In genomic region chr22:41425704-41426365, GRCh38 we compare ENCODE assay signal across 9 cellular contexts.
DNase-seq lines count a peak whose midpoint lies in the region; ATAC-seq lines count a peak whose summit lies in the region.
"Had no signal": no experiment of that assay in that cellular context is flagged by ENCODE, and none has a peak within 500 bp of the region (broad histone marks: within the 10 kb centered on the region; RNA-seq: fewer than 3 reads in every experiment).

No MANE protein-coding gene starts in this region.

- no peaks in the 10 kb centered on the region for H3K9me3 Mint-ChIP-seq in activated naive CD4-positive, alpha-beta T cell treated with anti-CD3 and anti-CD28 coated beads, Interleukin-2, amount 10 ng/mL, durations not matched to agents 7 days and 5 days
- no peaks in the 10 kb centered on the region for H3K9me3 Mint-ChIP-seq in stimulated activated effector memory CD8-positive, alpha-beta T cell treated with anti-CD3 and anti-CD28 coated beads, Interleukin-12 subunit alpha, Interleukin-12 subunit beta, amount 100 ng/mL, for 72 hours

- H3K36me3 Mint-ChIP-seq in activated naive CD4-positive, alpha-beta T cell treated with anti-CD3 and anti-CD28 coated beads, Interleukin-2, amount 10 ng/mL, durations not matched to agents 7 days and 5 days, result peaks cover 13% of the 10 kb centered on the region
- peaks cover 64% of the 10 kb centered on the region for H3K36me3 Mint-ChIP-seq in stimulated activated effector memory CD8-positive, alpha-beta T cell treated with anti-CD3 and anti-CD28 coated beads, Interleukin-12 subunit alpha, Interleukin-12 subunit beta, amount 100 ng/mL, for 72 hours

- DNase-seq in activated effector memory CD4-positive, alpha-beta T cell treated with anti-CD3 and anti-CD28 coated beads, Interleukin-2, amount 50 U/mL, for 16 hours, result peak; percentile 72
- no peak for DNase-seq in activated effector memory CD4-positive, alpha-beta T cell treated with Interleukin-2 at 50 U/mL for 16 hours
- peak; percentile 66 for DNase-seq in activated naive CD4-positive, alpha-beta T cell treated with anti-CD3 and anti-CD28 coated beads, Interleukin-2, amount 10 ng/mL, durations not matched to agents 7 days and 5 days
- DNase-seq in stimulated activated effector memory CD8-positive, alpha-beta T cell treated with anti-CD3 and anti-CD28 coated beads, Interleukin-12 subunit alpha, Interleukin-12 subunit beta, amount 100 ng/mL, for 72 hours (ENCODE audit: low spot score in 2 of 2), result peak in 1 of 2 donors; percentile 71
- no peak for DNase-seq in NCI-H345 treated with DMSO at 0.1 percent for 48 hours (lab: John Stamatoyannopoulos, UW; ENCODE audit: unreplicated experiment)
- DNase-seq: effector CD8-positive, alpha-beta T cell; NCI-H345; ovary had no signal

- peaks cover 17% of the 10 kb centered on the region for H3K4me1 Mint-ChIP-seq in activated naive CD4-positive, alpha-beta T cell treated with anti-CD3 and anti-CD28 coated beads, Interleukin-2, amount 10 ng/mL, durations not matched to agents 7 days and 5 days
- H3K4me1 Mint-ChIP-seq in stimulated activated effector memory CD8-positive, alpha-beta T cell treated with anti-CD3 and anti-CD28 coated beads, Interleukin-12 subunit alpha, Interleukin-12 subunit beta, amount 100 ng/mL, for 72 hours, result peaks cover 15% of the 10 kb centered on the region

- H3K27ac Mint-ChIP-seq in activated naive CD4-positive, alpha-beta T cell treated with anti-CD3 and anti-CD28 coated beads, Interleukin-2, amount 10 ng/mL, durations not matched to agents 7 days and 5 days, result peak overlapping the region; percentile 86
- H3K27ac Mint-ChIP-seq in stimulated activated effector memory CD8-positive, alpha-beta T cell treated with anti-CD3 and anti-CD28 coated beads, Interleukin-12 subunit alpha, Interleukin-12 subunit beta, amount 100 ng/mL, for 72 hours, result peak overlapping the region; percentile 61

- ATAC-seq in stimulated activated effector memory CD8-positive, alpha-beta T cell treated with anti-CD3 and anti-CD28 coated beads, Interleukin-12 subunit alpha, Interleukin-12 subunit beta, amount 100 ng/mL, for 72 hours, result peak; percentile 90
- ATAC-seq in GM19452 (IDR thresholded peaks at IDR 0.05; ENCODE audit: unreplicated experiment), result no peak

- no peaks in the 10 kb centered on the region for H3K27me3 Mint-ChIP-seq in activated naive CD4-positive, alpha-beta T cell treated with anti-CD3 and anti-CD28 coated beads, Interleukin-2, amount 10 ng/mL, durations not matched to agents 7 days and 5 days

- H3K4me3 Mint-ChIP-seq in activated naive CD4-positive, alpha-beta T cell treated with anti-CD3 and anti-CD28 coated beads, Interleukin-2, amount 10 ng/mL, durations not matched to agents 7 days and 5 days, result no peak overlapping the region
- H3K4me3 Mint-ChIP-seq in stimulated activated effector memory CD8-positive, alpha-beta T cell treated with anti-CD3 and anti-CD28 coated beads, Interleukin-12 subunit alpha, Interleukin-12 subunit beta, amount 100 ng/mL, for 72 hours, result no peak overlapping the region

- CTCF ChIA-PET in activated naive CD4-positive, alpha-beta T cell treated with anti-CD3 and anti-CD28 coated beads, Interleukin-2, amount 10 ng/mL, durations not matched to agents 7 days and 5 days (lab: Charles Lee), result interaction anchor here (1.2 to 1.5 kb wide), 3 partner anchors 23 to 107 kb away, joined by 3 to 4 read pairs (median 4); no protein-coding TSS in a partner anchor

Comparison
In these comparisons a context has a peak if more than half of its experiments do, and no peak if none do; other contexts are left out.
1. DNase-seq: peak in activated effector memory CD4-positive, alpha-beta T cell treated with anti-CD3 and anti-CD28 coated beads, Interleukin-2, amount 50 U/mL, for 16 hours (single experiment) and activated naive CD4-positive, alpha-beta T cell treated with anti-CD3 and anti-CD28 coated beads, Interleukin-2, amount 10 ng/mL, durations not matched to agents 7 days and 5 days (single experiment); none in activated effector memory CD4-positive, alpha-beta T cell treated with Interleukin-2 at 50 U/mL for 16 hours (single experiment) and NCI-H345 treated with DMSO at 0.1 percent for 48 hours (single experiment).